8 cellular contexts compared by ENCODE assay signal in the genomic region with DNA sequence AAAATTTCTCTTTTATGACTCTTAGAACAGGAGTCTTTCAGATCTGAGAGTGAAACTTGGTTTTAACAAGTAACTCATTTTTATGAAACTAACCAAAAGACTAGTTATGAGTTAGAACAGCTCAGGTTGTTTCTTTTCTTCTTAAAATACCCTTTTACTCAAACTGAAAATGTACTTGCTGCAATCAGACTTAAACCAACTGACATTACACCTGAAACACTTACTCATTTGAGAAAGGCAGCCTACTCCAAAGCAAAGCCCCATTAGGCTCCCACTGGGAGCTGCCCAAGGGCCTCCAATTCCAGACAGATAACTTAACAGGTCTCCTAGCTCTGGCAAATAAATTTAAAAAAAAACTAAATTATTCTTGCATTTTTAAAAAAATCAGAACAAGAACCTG. TPM values are rescaled to one million over a fixed set of nuclear protein-coding genes. Genes with fewer than 3 reads are reported as not detected.
DNase-seq lines count a peak whose midpoint lies in the region; ATAC-seq and TF ChIP-seq lines count a peak whose summit lies in the region.

No MANE protein-coding gene starts in this region.

- POLR2A ChIA-PET in A673 (lab: Charles Lee; ENCODE audit: low non-redundant PET) = no interaction called here

- DNase-seq in A673 (ENCODE audit: low spot score) (no peak), coronary artery (ENCODE audit: low spot score) (no peak), sigmoid colon (no peak), NCI-H2196 (lab: John Stamatoyannopoulos, UW; ENCODE audit: unreplicated experiment) (no peak), NOMO-1 treated with DMSO at 0.1 percent for 48 hours (lab: John Stamatoyannopoulos, UW; ENCODE audit: unreplicated experiment) (no peak)

- H3K4me3 ChIP-seq in A673 (ENCODE audit: low read depth, low read length, poor library complexity, severe bottlenecking) (no peak overlapping the region), coronary artery (peak overlapping the region; percentile 98), sigmoid colon (peak overlapping the region; percentile 74 to 93 (median 86))

- H3K36me3 ChIP-seq in A673 (ENCODE audit: insufficient read depth, low read length, poor library complexity, severe bottlenecking) = no peaks in the 10 kb centered on the region
- H3K36me3 ChIP-seq in sigmoid colon = no peaks in the 10 kb centered on the region

- TF ChIP-seq EP300 in sigmoid colon (IDR thresholded peaks at IDR 0.05) = no peak

- H3K27ac ChIP-seq in A673 (ENCODE audit: low read depth, low read length, poor library complexity, severe bottlenecking) (peak overlapping the region; percentile 59), coronary artery (peak overlapping the region; percentile 39 to 100), sigmoid colon (peak overlapping the region; percentile 93 to 99 (median 98))

- in situ Hi-C loops in GM18951 (cut with MboI; ENCODE audit: low sequenced_read_pairs, unreplicated experiment) = no loop called here

- CTCF ChIA-PET in A673 (lab: Charles Lee) = no interaction called here

- no peaks in the 10 kb centered on the region for H3K9me3 ChIP-seq in A673 (ENCODE audit: low read depth, low read length, poor library complexity, severe bottlenecking)
- no peaks in the 10 kb centered on the region for H3K9me3 ChIP-seq in sigmoid colon

- intact Hi-C loops in A673 (cut with micrococcal nuclease; ENCODE audit: unreplicated experiment) = no loop called here
- intact Hi-C loops in sigmoid colon (cut with DNase I) = loop anchor here (10.0 kb wide), 1 partner anchor 1612 kb away; a partner anchor contains a TSS

- TF ChIP-seq POLR2A in GM18951 (IDR thresholded peaks at IDR 0.05; ENCODE audit: extremely low read depth, insufficient read depth, insufficient read length) = peak; percentile 19
- no peak for TF ChIP-seq POLR2A in sigmoid colon (IDR thresholded peaks at IDR 0.05)

- H3K4me1 ChIP-seq in A673 (ENCODE audit: insufficient read depth, low read length, poor library complexity, severe bottlenecking) (peaks cover 25% of the 10 kb centered on the region), sigmoid colon (peaks cover 0 to 57% (median 47%) of the 10 kb centered on the region in 4 donors)

- ATAC-seq in HG03520 (IDR thresholded peaks at IDR 0.05; ENCODE audit: unreplicated experiment) = peak; percentile 30
- ATAC-seq in GM19351 (IDR thresholded peaks at IDR 0.05; ENCODE audit: unreplicated experiment) = no peak

- H3K27me3 ChIP-seq in A673 (replicated peaks; ENCODE audit: insufficient read depth, low read depth, low read length, poor library complexity) = no peaks in the 10 kb centered on the region
- no peaks in the 10 kb centered on the region for H3K27me3 ChIP-seq in sigmoid colon

- no TSS peak for BruUV-seq in A673 (replicated peaks; lab: Mats Ljungman, UMichigan)

- TF ChIP-seq CTCF in A673 (conservative IDR thresholded peaks at IDR 0.05; ENCODE audit: low read depth, low read length) (no peak), coronary artery (IDR thresholded peaks at IDR 0.05) (no peak), sigmoid colon (IDR thresholded peaks at IDR 0.05) (no peak)

RNA-seq across cellular contexts. Expression of a gene that starts 3.6 kb away (rescaled TPM):
- 2.9 and 3.0 TPM in 2 replicates for total RNA-seq in A673 (2021)
- 10 to 100 TPM; 30.9 to 36.8 (median 33.7) TPM for total RNA-seq in sigmoid colon
- 10 to 100 TPM in 2 of 3 donors, 1 to 10 TPM in 1; 9.0 to 14.7 (median 10.6) TPM for polyA plus RNA-seq in sigmoid colon
